ENCODE assay signal across 8 cellular contexts in the genomic region with DNA sequence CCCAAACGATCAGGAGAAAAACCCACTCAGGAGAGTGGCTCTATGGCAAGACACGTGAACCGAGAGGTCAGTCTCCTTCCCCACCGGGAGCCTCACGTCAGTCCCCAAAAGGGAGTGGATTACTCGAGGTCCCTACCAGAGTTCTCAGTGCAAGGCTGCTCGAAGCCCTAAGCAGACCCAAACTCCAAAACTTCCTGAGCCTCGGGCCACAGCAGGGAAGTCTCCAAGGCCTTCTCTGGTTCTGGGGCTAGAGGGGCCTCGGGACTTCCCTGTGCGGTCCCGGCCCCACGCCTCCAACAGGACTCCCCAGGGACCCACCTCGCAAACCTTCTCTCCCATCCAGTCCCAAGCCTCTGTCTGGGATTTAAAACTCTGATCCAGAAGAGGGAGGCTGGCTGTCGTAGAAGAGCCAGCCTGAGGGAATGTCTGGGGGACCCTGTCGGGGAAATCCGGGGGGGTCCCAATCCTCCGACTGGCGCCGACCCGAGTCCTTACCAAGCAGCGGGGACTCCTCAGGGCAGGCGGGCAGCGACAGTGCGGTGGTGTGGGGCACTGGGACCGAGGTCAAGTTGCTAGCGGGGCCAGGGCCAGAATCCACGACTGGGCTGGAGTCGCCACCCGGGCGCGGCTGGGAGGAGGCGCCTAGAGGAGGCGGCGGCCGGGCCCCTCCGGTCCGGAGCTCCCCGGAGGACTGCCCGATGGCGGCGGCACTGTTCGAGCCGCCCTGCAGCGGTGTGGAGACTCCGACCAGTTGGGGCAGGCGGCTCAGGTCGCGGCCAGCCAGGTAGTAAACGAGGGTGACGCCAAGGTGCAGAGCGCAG. TPM values are rescaled to one million over a fixed set of nuclear protein-coding genes. Genes with fewer than 3 reads are reported as not detected.
DNase-seq lines count a peak whose midpoint lies in the region; ATAC-seq and TF ChIP-seq lines count a peak whose summit lies in the region.

No MANE protein-coding gene starts in this region.

- H3K36me3 ChIP-seq in ascending aorta (no peaks in the 10 kb centered on the region), iPS-20b (ENCODE audit: insufficient read depth, low read depth, low read length) (no peaks in the 10 kb centered on the region)

- H3K9ac ChIP-seq in iPS-20b (ENCODE audit: low read depth, low read length), result peak overlapping the region; percentile 81; the same call in 1 of the 2 replicates

- peaks cover 13 to 34% of the 10 kb centered on the region in 2 donors for H3K4me1 ChIP-seq in ascending aorta
- H3K4me1 ChIP-seq in iPS-20b (ENCODE audit: insufficient read depth, low read length), result peaks cover 11% of the 10 kb centered on the region

- H3K27me3 ChIP-seq in ascending aorta (no peaks in the 10 kb centered on the region), iPS-20b (ENCODE audit: insufficient read depth, low read length) (peaks cover 34% of the 10 kb centered on the region)

- TF ChIP-seq CTCF in NB4 (IDR thresholded peaks at IDR 0.05; ENCODE audit: low read depth, low read length) (no peak), ascending aorta (IDR thresholded peaks at IDR 0.05) (no peak)

- DNase-seq in ELR (ENCODE audit: low read depth), result peak; percentile 47
- DNase-seq in HCEC 1CT, result peak; percentile 26
- DNase-seq in NB4 (ENCODE audit: low read depth), result peak; percentile 81
- DNase-seq in ascending aorta (ENCODE audit: low spot score in 2 of 2), result peak in 1 of 2 donors; percentile 74
- DNase-seq in stimulated activated naive CD8-positive, alpha-beta T cell treated with anti-CD3 and anti-CD28 coated beads, Interleukin-15, Interleukin-2, amounts not matched to agents 100 U/mL and 50 U/mL, for 24 hours, result peak; percentile 49
- no peak for DNase-seq in NCI-H2107 (lab: John Stamatoyannopoulos, UW)
- DNase-seq in DMS153 (lab: John Stamatoyannopoulos, UW), result no peak

- TF ChIP-seq POLR2A in NB4 (IDR thresholded peaks at IDR 0.05; ENCODE audit: extremely low read depth, insufficient read length), result no peak

- H3K27ac ChIP-seq in ascending aorta (peak overlapping the region; percentile 98 to 99), iPS-20b (ENCODE audit: low read length) (no peak overlapping the region)

- H3K4me3 ChIP-seq in NB4 (ENCODE audit: low read depth, low read length), result peak overlapping the region; percentile 80
- H3K4me3 ChIP-seq in ascending aorta, result peak overlapping the region; percentile 85 to 90
- peak overlapping the region; percentile 83 for H3K4me3 ChIP-seq in iPS-20b (ENCODE audit: low read length)

- intact Hi-C loops in ascending aorta (cut with DNase I), result loop anchor here (1.0 to 2.0 kb wide), 4 partner anchors 32 to 141 kb away; a partner anchor contains a TSS

- no peaks in the 10 kb centered on the region for H3K9me3 ChIP-seq in ascending aorta
- H3K9me3 ChIP-seq in iPS-20b (ENCODE audit: insufficient read depth, low read depth, low read length), result no peaks in the 10 kb centered on the region

- peak; percentile 7 for ATAC-seq in stimulated activated naive CD8-positive, alpha-beta T cell treated with anti-CD3 and anti-CD28 coated beads, Interleukin-15, Interleukin-2, amounts not matched to agents 100 U/mL and 50 U/mL, for 24 hours

RNA-seq across cellular contexts. Expression of a gene that starts 0.7 kb away (rescaled TPM):
- total RNA-seq in ascending aorta, result 100 TPM

Comparison
In these comparisons a context has a peak if more than half of its experiments do, and no peak if none do; other contexts are left out.
1. DNase-seq: peak in ELR (single experiment), HCEC 1CT (single experiment), NB4 (single experiment) and stimulated activated naive CD8-positive, alpha-beta T cell treated with anti-CD3 and anti-CD28 coated beads, Interleukin-15, Interleukin-2, amounts not matched to agents 100 U/mL and 50 U/mL, for 24 hours (single experiment); none in NCI-H2107 (single experiment) and DMS153 (single experiment).
2. Peak in every context shown above with its lines, with median percentiles within 50 percentile points of each other: H3K4me3 ChIP-seq.